27 cellular contexts compared by ENCODE assay signal in genomic region chr2:193907561-193907960, GRCh38.
A peak's percentile ranks its signal among the peaks of the same experiment; 100 is the strongest.
DNase-seq lines count a peak whose midpoint lies in the region; ATAC-seq and TF ChIP-seq lines count a peak whose summit lies in the region.
"Had no signal": no experiment of that assay in that cellular context is flagged by ENCODE, and none has a peak within 500 bp of the region (broad histone marks: within the 10 kb centered on the region; RNA-seq: fewer than 3 reads in every experiment).

No MANE protein-coding gene starts in this region.

- 26 to 44% (median 42%) methylated on average over 1 of the region's 1 CpG for WGBS in psoas muscle, 3 donors
- WGBS in body of pancreas, 2 donors = 14 to 28% methylated on average over 1 of the region's 1 CpG

- DNase-seq in GDM1 (lab: John Stamatoyannopoulos, UW) (peak; percentile 1), NB4 (ENCODE audit: low read depth) (peak; percentile 44), UCSD-AML1 (lab: John Stamatoyannopoulos, UW; ENCODE audit: unreplicated experiment) (peak; percentile 3), pons (ENCODE audit: low spot score) (peak; percentile 35), vagina (ENCODE audit: extremely low spot score in 2 of 2) (no peak), psoas muscle (no peak), body of pancreas (no peak)
- DNase-seq: activated CD4-positive, alpha-beta T cell treated with anti-CD3 and anti-CD28 coated beads for 36 hours; activated T-cell treated with anti-CD3 and anti-CD28 coated beads, Interleukin-2, amount 50 U/mL, for 4 hours; amygdala; caudate nucleus; CD4-positive, alpha-beta T cell; DMS 273 treated with DMSO at 0.1 percent for 48 hours; GM23248; HFFc6; KG1; lower lobe of right lung; NCI-H1092; NCI-H187; NCI-H524 treated with DMSO at 0.1 percent for 48 hours; nephron progenitor cell; pancreas; right cardiac atrium; RPMI8226; stimulated activated CD4-positive, alpha-beta T cell treated with anti-CD3 and anti-CD28 coated beads, Interleukin-4, amount 100 ng/mL, for 1 hour; testis had no signal

- H3K4me1 ChIP-seq in vagina (no peaks in the 10 kb centered on the region), psoas muscle (no peaks in the 10 kb centered on the region), body of pancreas (no peaks in the 10 kb centered on the region)
- H3K4me1 ChIP-seq: lower lobe of right lung, pancreas, testis had no signal

- H3K4me3 ChIP-seq in NB4 (ENCODE audit: low read depth, low read length) (no peak overlapping the region), vagina (no peak overlapping the region), psoas muscle (no peak overlapping the region), body of pancreas (no peak overlapping the region)
- H3K4me3 ChIP-seq: GM23248, lower lobe of right lung, pancreas, testis had no signal

- H3K9me3 ChIP-seq in vagina (no peaks in the 10 kb centered on the region), psoas muscle (no peaks in the 10 kb centered on the region), body of pancreas (no peaks in the 10 kb centered on the region)
- H3K9me3 ChIP-seq: lower lobe of right lung, pancreas, testis had no signal

- ATAC-seq in psoas muscle = no peak
- no peak for ATAC-seq in body of pancreas
- ATAC-seq: activated CD4-positive, alpha-beta T cell treated with anti-CD3 and anti-CD28 coated beads for 36 hours; activated T-cell treated with anti-CD3 and anti-CD28 coated beads, Interleukin-2, amount 50 U/mL, for 4 hours; lower lobe of right lung; pancreas; right cardiac atrium; stimulated activated memory B cell treated with anti-CD40 and anti-IgM and Interleukin-4, amounts not matched to agents 10 μg/mL and 1 μg/mL and 100 μg/mL, for 72 hours had no signal

- intact Hi-C loops in vagina (cut with DNase I) = no loop called here
- intact Hi-C loops in psoas muscle (cut with DNase I) = no loop called here
- intact Hi-C loops in body of pancreas (cut with DNase I) = no loop called here

- TF ChIP-seq POLR2A in NB4 (IDR thresholded peaks at IDR 0.05; ENCODE audit: extremely low read depth, insufficient read length) (no peak), vagina (IDR thresholded peaks at IDR 0.05) (no peak), body of pancreas (IDR thresholded peaks at IDR 0.05) (no peak)

- H3K36me3 ChIP-seq in vagina = no peaks in the 10 kb centered on the region
- no peaks in the 10 kb centered on the region for H3K36me3 ChIP-seq in psoas muscle (ENCODE audit: insufficient read depth in 1 of 2, low read depth in 1 of 2)
- no peaks in the 10 kb centered on the region for H3K36me3 ChIP-seq in body of pancreas (replicated peaks in 1 of 2; ENCODE audit: insufficient read depth in 1 of 2, low read depth in 2 of 2)
- H3K36me3 ChIP-seq: lower lobe of right lung, pancreas had no signal

- no peak overlapping the region for H3K27ac ChIP-seq in vagina
- no peak overlapping the region for H3K27ac ChIP-seq in psoas muscle
- H3K27ac ChIP-seq in body of pancreas = no peak overlapping the region
- H3K27ac ChIP-seq: GM23248, lower lobe of right lung, pancreas, testis had no signal

- H3K27me3 ChIP-seq in vagina = no peaks in the 10 kb centered on the region
- H3K27me3 ChIP-seq in psoas muscle (ENCODE audit: insufficient read depth in 3 of 3, low read length in 2 of 3) = no peaks in the 10 kb centered on the region
- no peaks in the 10 kb centered on the region for H3K27me3 ChIP-seq in body of pancreas
- H3K27me3 ChIP-seq: pancreas, testis had no signal

- TF ChIP-seq CTCF in NB4 (IDR thresholded peaks at IDR 0.05; ENCODE audit: low read depth, low read length) = no peak
- no peak for TF ChIP-seq CTCF in vagina (IDR thresholded peaks at IDR 0.05)
- TF ChIP-seq CTCF in psoas muscle (IDR thresholded peaks at IDR 0.05) = no peak
- TF ChIP-seq CTCF in body of pancreas (IDR thresholded peaks at IDR 0.05) = no peak

Comparison
In these comparisons a context has a peak if more than half of its experiments do, and no peak if none do; other contexts are left out.
1. DNase-seq: peak in GDM1 (single experiment), NB4 (single experiment), UCSD-AML1 (single experiment) and pons (single experiment); none in vagina (0 of 2), psoas muscle (0 of 2) and body of pancreas (0 of 4).